In the genomic region with DNA sequence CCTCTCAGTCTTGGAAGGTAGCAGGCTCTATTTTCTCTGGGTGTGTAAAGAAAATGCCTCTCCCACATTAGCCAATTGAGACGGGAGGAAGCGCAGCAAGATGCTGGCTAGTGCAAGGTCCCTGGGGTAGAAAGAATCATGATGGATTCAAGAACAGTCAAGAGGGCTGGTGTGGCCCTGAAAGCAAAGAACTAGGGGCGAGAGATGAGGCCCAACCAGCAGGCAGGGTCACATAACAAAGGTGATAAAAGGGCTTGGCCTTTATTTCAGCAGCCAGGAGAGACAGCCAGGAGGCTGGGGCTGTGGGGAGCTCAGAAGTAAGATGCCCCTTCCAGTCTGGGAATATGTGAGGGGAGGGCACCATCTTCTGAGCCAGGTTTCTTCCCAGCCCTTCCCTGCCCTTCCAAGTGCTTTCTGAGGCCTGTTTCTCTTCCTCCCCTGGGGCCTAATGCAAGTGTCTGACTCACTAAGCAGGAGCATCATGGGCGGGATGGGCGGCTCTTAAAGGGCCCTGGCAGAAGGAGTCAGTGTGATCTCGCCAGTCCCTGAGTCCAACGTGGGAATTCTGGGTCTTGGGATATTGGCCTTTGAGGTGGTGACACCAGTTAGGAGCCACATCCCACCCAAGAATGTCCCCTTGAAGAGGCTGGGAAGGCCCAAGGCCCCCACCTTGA, we compare ENCODE assay signal across 8 cellular contexts. TPM values are rescaled to one million over a fixed set of nuclear protein-coding genes. Genes with fewer than 3 reads are reported as not detected.
DNase-seq lines count a peak whose midpoint lies in the region; ATAC-seq and TF ChIP-seq lines count a peak whose summit lies in the region.

No MANE protein-coding gene starts in this region.

- no peaks in the 10 kb centered on the region for H3K36me3 ChIP-seq in A673 (ENCODE audit: insufficient read depth, low read length, poor library complexity, severe bottlenecking)
- no peaks in the 10 kb centered on the region for H3K36me3 ChIP-seq in H7 (replicated peaks; ENCODE audit: control insufficient read depth, insufficient read depth, low read length)

- intact Hi-C loops in A673 (cut with micrococcal nuclease; ENCODE audit: unreplicated experiment): no loop called here
- intact Hi-C loops in activated T-helper 2 cell treated with anti-CD3 and anti-CD28 coated beads, Interferon-gamma antibody, Interleukin-2, Interleukin-4, amounts not matched to agents 10 μg/mL and 5 μg/mL and 100 μg/mL, durations not matched to agents 14 hours and 24 hours and 36 hours (cut with micrococcal nuclease): loop anchor here (5.0 kb wide), 1 partner anchor 48 kb away; no protein-coding TSS in a partner anchor
- intact Hi-C loops in cardiac septum (cut with DNase I): loop anchor here (5.0 kb wide), 1 partner anchor 53 kb away; the partner anchor contains the start of gene HERPUD1

- no peaks in the 10 kb centered on the region for H3K9me3 ChIP-seq in A673 (ENCODE audit: low read depth, low read length, poor library complexity, severe bottlenecking)

- no peak overlapping the region for H3K4me3 ChIP-seq in A673 (ENCODE audit: low read depth, low read length, poor library complexity, severe bottlenecking)
- no peak overlapping the region for H3K4me3 ChIP-seq in H7 (ENCODE audit: insufficient read depth, low read depth, low read length)

- no peaks in the 10 kb centered on the region for H3K27me3 Mint-ChIP-seq in activated T-helper 2 cell treated with anti-CD3 and anti-CD28 coated beads, Interferon-gamma antibody, Interleukin-2, Interleukin-4, amounts not matched to agents 10 μg/mL and 5 μg/mL and 100 μg/mL, durations not matched to agents 14 hours and 24 hours and 36 hours (ENCODE audit: low read depth)
- no peaks in the 10 kb centered on the region for H3K27me3 Mint-ChIP-seq in stimulated activated naive CD8-positive, alpha-beta T cell treated with anti-CD3 and anti-CD28 coated beads, Interleukin-15, Interleukin-2, amounts not matched to agents 100 ng/mL and 50 ng/mL, for 24 hours

- H3K27ac Mint-ChIP-seq in activated T-helper 2 cell treated with anti-CD3 and anti-CD28 coated beads, Interferon-gamma antibody, Interleukin-2, Interleukin-4, amounts not matched to agents 10 μg/mL and 5 μg/mL and 100 μg/mL, durations not matched to agents 14 hours and 24 hours and 36 hours: peak overlapping the region; percentile 76
- peak overlapping the region; percentile 98 for H3K27ac Mint-ChIP-seq in stimulated activated naive CD8-positive, alpha-beta T cell treated with anti-CD3 and anti-CD28 coated beads, Interleukin-15, Interleukin-2, amounts not matched to agents 100 ng/mL and 50 ng/mL, for 24 hours

- H3K4me1 ChIP-seq in A673 (ENCODE audit: insufficient read depth, low read length, poor library complexity, severe bottlenecking): peaks cover 16% of the 10 kb centered on the region

- CTCF ChIA-PET in A673 (lab: Charles Lee): no interaction called here

- peaks cover 74% of the 10 kb centered on the region for H3K36me3 Mint-ChIP-seq in activated T-helper 2 cell treated with anti-CD3 and anti-CD28 coated beads, Interferon-gamma antibody, Interleukin-2, Interleukin-4, amounts not matched to agents 10 μg/mL and 5 μg/mL and 100 μg/mL, durations not matched to agents 14 hours and 24 hours and 36 hours (ENCODE audit: low read depth)
- H3K36me3 Mint-ChIP-seq in stimulated activated naive CD8-positive, alpha-beta T cell treated with anti-CD3 and anti-CD28 coated beads, Interleukin-15, Interleukin-2, amounts not matched to agents 100 ng/mL and 50 ng/mL, for 24 hours (ENCODE audit: low read depth): peaks cover 54% of the 10 kb centered on the region

- no peak for TF ChIP-seq CTCF in A673 (conservative IDR thresholded peaks at IDR 0.05; ENCODE audit: low read depth, low read length)

- POLR2A ChIA-PET in A673 (lab: Charles Lee; ENCODE audit: low non-redundant PET): no interaction called here

- no peaks in the 10 kb centered on the region for H3K9me3 Mint-ChIP-seq in activated T-helper 2 cell treated with anti-CD3 and anti-CD28 coated beads, Interferon-gamma antibody, Interleukin-2, Interleukin-4, amounts not matched to agents 10 μg/mL and 5 μg/mL and 100 μg/mL, durations not matched to agents 14 hours and 24 hours and 36 hours
- no peaks in the 10 kb centered on the region for H3K9me3 Mint-ChIP-seq in stimulated activated naive CD8-positive, alpha-beta T cell treated with anti-CD3 and anti-CD28 coated beads, Interleukin-15, Interleukin-2, amounts not matched to agents 100 ng/mL and 50 ng/mL, for 24 hours

- BruUV-seq in A673 (replicated peaks; lab: Mats Ljungman, UMichigan): no TSS peak

- H3K27me3 ChIP-seq in A673 (replicated peaks; ENCODE audit: insufficient read depth, low read depth, low read length, poor library complexity) (no peaks in the 10 kb centered on the region), H7 (ENCODE audit: control insufficient read depth, insufficient read depth, low read length) (peaks cover 28% of the 10 kb centered on the region)

- H3K4me3 Mint-ChIP-seq in activated T-helper 2 cell treated with anti-CD3 and anti-CD28 coated beads, Interferon-gamma antibody, Interleukin-2, Interleukin-4, amounts not matched to agents 10 μg/mL and 5 μg/mL and 100 μg/mL, durations not matched to agents 14 hours and 24 hours and 36 hours (ENCODE audit: low read depth): peak overlapping the region; percentile 14
- peak overlapping the region; percentile 49 for H3K4me3 Mint-ChIP-seq in stimulated activated naive CD8-positive, alpha-beta T cell treated with anti-CD3 and anti-CD28 coated beads, Interleukin-15, Interleukin-2, amounts not matched to agents 100 ng/mL and 50 ng/mL, for 24 hours

- DNase-seq in A673 (ENCODE audit: low spot score): peak; percentile 90
- peak; percentile 47 for DNase-seq in H7
- no peak for DNase-seq in activated T-helper 2 cell treated with anti-CD3 and anti-CD28 coated beads, Interferon-gamma antibody, Interleukin-2, Interleukin-4, amounts not matched to agents 10 μg/mL and 5 μg/mL and 100 μg/mL, durations not matched to agents 14 hours and 24 hours and 36 hours (ENCODE audit: low spot score)
- DNase-seq in cardiac septum (ENCODE audit: low spot score): peak; percentile 78
- DNase-seq in NCI-H1694 (lab: John Stamatoyannopoulos, UW): no peak

- no peak overlapping the region for H3K27ac ChIP-seq in A673 (ENCODE audit: low read depth, low read length, poor library complexity, severe bottlenecking)

- peaks cover 67% of the 10 kb centered on the region for H3K4me1 Mint-ChIP-seq in activated T-helper 2 cell treated with anti-CD3 and anti-CD28 coated beads, Interferon-gamma antibody, Interleukin-2, Interleukin-4, amounts not matched to agents 10 μg/mL and 5 μg/mL and 100 μg/mL, durations not matched to agents 14 hours and 24 hours and 36 hours (ENCODE audit: low read depth)
- H3K4me1 Mint-ChIP-seq in stimulated activated naive CD8-positive, alpha-beta T cell treated with anti-CD3 and anti-CD28 coated beads, Interleukin-15, Interleukin-2, amounts not matched to agents 100 ng/mL and 50 ng/mL, for 24 hours (ENCODE audit: low read depth): peaks cover 80% of the 10 kb centered on the region

- ATAC-seq in GM21529 (IDR thresholded peaks at IDR 0.05; ENCODE audit: unreplicated experiment) (no peak), GM18907 (IDR thresholded peaks at IDR 0.05; ENCODE audit: unreplicated experiment) (no peak)

RNA-seq across cellular contexts. Expression of gene NLRC5, which starts 3.9 kb away (rescaled TPM):
- total RNA-seq in A673 (2021) (13.1 and 14.2 TPM in 2 replicates), cardiac septum (12.7 TPM)
- 0.80 and 0.85 TPM in 2 replicates for total RNA-seq in H7 (2014; rRNA removed; shearing (Covaris generic))
- total RNA-seq in activated T-helper 2 cell treated with anti-CD3 and anti-CD28 coated beads, Interferon-gamma antibody, Interleukin-2, Interleukin-4, amounts not matched to agents 10 μg/mL and 5 μg/mL and 100 μg/mL, durations not matched to agents 14 hours and 24 hours and 36 hours: 166 and 169 TPM in 2 replicates

RNA-seq across cellular contexts. Expression of gene CETP, which starts 23.7 kb away (rescaled TPM):
- not detected in 2 replicates for total RNA-seq in A673 (2021)
- total RNA-seq in H7 (2014; rRNA removed; shearing (Covaris generic)): not detected in 2 replicates
- total RNA-seq in activated T-helper 2 cell treated with anti-CD3 and anti-CD28 coated beads, Interferon-gamma antibody, Interleukin-2, Interleukin-4, amounts not matched to agents 10 μg/mL and 5 μg/mL and 100 μg/mL, durations not matched to agents 14 hours and 24 hours and 36 hours: not detected in 2 replicates
- total RNA-seq in cardiac septum: not detected

RNA-seq across cellular contexts. Expression of gene HERPUD1, which starts 53.5 kb away (rescaled TPM):
- 94.2 and 99.4 TPM in 2 replicates for total RNA-seq in A673 (2021)
- total RNA-seq in H7 (2014; rRNA removed; shearing (Covaris generic)): 27.1 and 30.1 TPM in 2 replicates
- total RNA-seq in activated T-helper 2 cell treated with anti-CD3 and anti-CD28 coated beads, Interferon-gamma antibody, Interleukin-2, Interleukin-4, amounts not matched to agents 10 μg/mL and 5 μg/mL and 100 μg/mL, durations not matched to agents 14 hours and 24 hours and 36 hours: 172 and 175 TPM in 2 replicates
- total RNA-seq in cardiac septum: 87.4 TPM

Comparison
In these comparisons a context has a peak if more than half of its experiments do, and no peak if none do; other contexts are left out.
1. DNase-seq: peak in A673 (single experiment), H7 (single experiment) and cardiac septum (single experiment); none in activated T-helper 2 cell treated with anti-CD3 and anti-CD28 coated beads, Interferon-gamma antibody, Interleukin-2, Interleukin-4, amounts not matched to agents 10 μg/mL and 5 μg/mL and 100 μg/mL, durations not matched to agents 14 hours and 24 hours and 36 hours (single experiment) and NCI-H1694 (single experiment).
2. RNA of gene NLRC5, which starts 3.9 kb away (total RNA-seq): 166 to 169 TPM in activated T-helper 2 cell treated with anti-CD3 and anti-CD28 coated beads, Interferon-gamma antibody, Interleukin-2, Interleukin-4, amounts not matched to agents 10 μg/mL and 5 μg/mL and 100 μg/mL, durations not matched to agents 14 hours and 24 hours and 36 hours; 13.1 to 14.2 TPM in A673, 12.7 TPM in cardiac septum (single experiment) and 0.80 to 0.85 TPM in H7; every median in the first group is over 10 times any median in the second.